ENCODE assay signal across 37 cellular contexts in the genomic region with DNA sequence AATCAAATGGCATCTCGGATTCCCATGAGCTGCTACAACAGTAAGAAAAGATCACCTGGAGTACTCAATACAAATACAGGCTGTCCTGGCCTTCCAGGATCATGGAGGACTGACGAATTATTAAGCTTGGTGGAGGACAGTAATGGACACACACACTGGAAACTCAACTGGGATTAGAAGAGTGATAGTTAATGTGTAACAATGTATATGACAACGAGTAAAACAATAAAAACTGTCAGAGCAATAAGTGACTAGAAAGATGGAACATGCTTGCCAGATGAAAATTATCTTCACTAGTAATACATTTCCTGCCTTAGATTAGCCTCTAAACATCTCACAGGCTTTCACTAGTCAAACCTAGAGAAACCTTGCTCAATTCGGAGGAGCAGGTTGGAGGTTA. TPM values are rescaled to one million over a fixed set of nuclear protein-coding genes. Genes with fewer than 3 reads are reported as not detected.
"Had no signal": no experiment of that assay in that cellular context is flagged by ENCODE, and none has a peak within 500 bp of the region (broad histone marks: within the 10 kb centered on the region; RNA-seq: fewer than 3 reads in every experiment).

No MANE protein-coding gene starts in this region.

- H3K9me3 ChIP-seq: body of pancreas had no signal

- H3K36me3 ChIP-seq: adrenal gland, ascending aorta, brain microvascular endothelial cell, breast epithelium, cardiac muscle cell had no signal

- H3K4me3 ChIP-seq: adrenal gland, ascending aorta, body of pancreas, breast epithelium, cardiac muscle cell had no signal

- DNase-seq: activated effector memory CD4-positive, alpha-beta T cell treated with anti-CD3 and anti-CD28 coated beads, Interleukin-2, amount 50 U/mL, for 16 hours; activated effector memory CD4-positive, alpha-beta T cell treated with Interleukin-2 at 50 U/mL for 16 hours; activated gamma-delta T cell; activated gamma-delta T cell treated with Interleukin-2 at 50 U/mL for 16 hours; activated naive CD4-positive, alpha-beta T cell; activated naive CD4-positive, alpha-beta T cell treated with anti-CD3 and anti-CD28 coated beads for 36 hours; activated naive CD4-positive, alpha-beta T cell treated with anti-CD3 and anti-CD28 coated beads, Interleukin-2, amount 10 ng/mL, durations not matched to agents 7 days and 5 days; activated naive CD4-positive, alpha-beta T cell treated with anti-CD3 and anti-CD28 coated beads, Interleukin-2, amount 50 U/mL, for 16 hours; activated naive CD4-positive, alpha-beta T cell treated with Interleukin-2 at 50 U/mL for 16 hours; activated naive CD8-positive, alpha-beta T cell treated with anti-CD3 and anti-CD28 coated beads for 36 hours; activated naive CD8-positive, alpha-beta T cell treated with anti-CD3 and anti-CD28 coated beads, Interleukin-2, amount 10 ng/mL, durations not matched to agents 7 days and 5 days; activated naive CD8-positive, alpha-beta T cell treated with anti-CD3 and anti-CD28 coated beads, Interleukin-2, amount 50 U/mL, for 24 hours; activated T-cell treated with anti-CD3 and anti-CD28 coated beads, Interleukin-2, amount 50 U/mL, for 1 hour; activated T-cell treated with anti-CD3 and anti-CD28 coated beads, Interleukin-2, amount 50 U/mL, for 24 hours; activated T-cell treated with anti-CD3 and anti-CD28 coated beads, Interleukin-2, amount 50 U/mL, for 4 hours; activated T-cell treated with anti-CD3 and anti-CD28 coated beads, Interleukin-2, amount 50 U/mL, for 48 hours; activated T-cell treated with anti-CD3 and anti-CD28 coated beads, Interleukin-2, amount 50 U/mL, for 72 hours; adrenal gland; amniotic stem cell; amygdala; anterior cingulate cortex; aorta; body of pancreas; brain microvascular endothelial cell; caudate nucleus; central memory CD4-positive, alpha-beta T cell; cerebellar nuclear complex had no signal

- FAIRE-seq: astrocyte, bronchial epithelial cell had no signal

- H3K4me1 ChIP-seq: adrenal gland, ascending aorta, body of pancreas, breast epithelium had no signal

- H3K27me3 ChIP-seq: adrenal gland, ascending aorta, body of pancreas, brain microvascular endothelial cell, breast epithelium, cardiac muscle cell had no signal

- H3K27ac ChIP-seq: adrenal gland, ascending aorta, body of pancreas, brain microvascular endothelial cell, breast epithelium, cardiac muscle cell had no signal

- ATAC-seq: activated naive CD4-positive, alpha-beta T cell treated with anti-CD3 and anti-CD28 coated beads, Interleukin-2, amount 50 U/mL, for 72 hours; activated naive CD8-positive, alpha-beta T cell treated with anti-CD3 and anti-CD28 coated beads, Interleukin-2, amount 50 U/mL, for 24 hours; activated T-cell treated with anti-CD3 and anti-CD28 coated beads, Interleukin-2, amount 50 U/mL, for 4 hours; activated T-cell treated with anti-CD3 and anti-CD28 coated beads, Interleukin-2, amount 50 U/mL, for 72 hours; activated T-helper 17 cell treated with anti-CD3 and anti-CD28 coated beads, Interleukin-2, amount 50 U/mL, for 72 hours; body of pancreas had no signal

RNA-seq across cellular contexts. Expression of a gene that starts 49.2 kb away (rescaled TPM):
- total RNA-seq: activated naive CD4-positive, alpha-beta T cell treated with anti-CD3 and anti-CD28 coated beads for 36 hours; activated T-helper 1 cell treated with anti-CD3 and anti-CD28 coated beads, Interleukin-12 subunit alpha, Interleukin-12 subunit beta, Interleukin-2, Interleukin-4 antibody, amounts not matched to agents 30 ng/mL and 10 ng/mL and 1 ng/mL, durations not matched to agents 14 hours and 24 hours and 36 hours; activated T-helper 2 cell treated with anti-CD3 and anti-CD28 coated beads, Interferon-gamma antibody, Interleukin-2, Interleukin-4, amounts not matched to agents 10 μg/mL and 5 μg/mL and 100 μg/mL, durations not matched to agents 14 hours and 24 hours and 36 hours; aorta; ascending aorta; astrocyte; bronchial epithelial cell; cardiac muscle cell; chondrocyte had no signal
